ENCODE assay signal across 9 cellular contexts in genomic region chr9:113622600-113623400, GRCh38.
DNase-seq lines count a peak whose midpoint lies in the region; ATAC-seq and TF ChIP-seq lines count a peak whose summit lies in the region.
"Had no signal": no experiment of that assay in that cellular context is flagged by ENCODE, and none has a peak within 500 bp of the region (broad histone marks: within the 10 kb centered on the region; RNA-seq: fewer than 3 reads in every experiment).

No MANE protein-coding gene starts in this region.

- H3K9me2 ChIP-seq in GM23338 (ENCODE audit: insufficient read depth) = no peaks in the 10 kb centered on the region

- H3K27me3 ChIP-seq in GM23338 (ENCODE audit: insufficient read depth) = 0 out of 2 replicates have a peak, but pooled peaks cover 2% of the 10 kb centered on the region
- H3K27me3 ChIP-seq in naive thymus-derived CD4-positive, alpha-beta T cell (ENCODE audit: control insufficient read depth in 2 of 2, insufficient read depth in 2 of 2, low read length in 2 of 2) = no peaks in the 10 kb centered on the region

- 0 out of 2 replicates have a peak overlapping the region, but pooled peaks have one; percentile 47 for H3K27ac ChIP-seq in GM23338 (ENCODE audit: low read depth)
- H3K27ac ChIP-seq in naive thymus-derived CD4-positive, alpha-beta T cell (ENCODE audit: low read depth, low read length) = no peak overlapping the region

- H3K27me3 Mint-ChIP-seq in GM23338 (ENCODE audit: insufficient read depth, low read depth, poor library complexity) = peaks cover 2% of the 10 kb centered on the region
- H3K27me3 Mint-ChIP-seq in naive thymus-derived CD4-positive, alpha-beta T cell = peaks cover 0 to 5% (median 0%) of the 10 kb centered on the region in 5 donors

- peaks cover 31% of the 10 kb centered on the region for H3K4me1 ChIP-seq in GM23338 (ENCODE audit: insufficient read depth)
- H3K4me1 ChIP-seq in naive thymus-derived CD4-positive, alpha-beta T cell (ENCODE audit: control insufficient read depth in 2 of 2, insufficient read depth in 2 of 2, low read length in 2 of 2) = no peaks in the 10 kb centered on the region

- no peaks in the 10 kb centered on the region for H3F3A ChIP-seq in GM23338 (replicated peaks; ENCODE audit: low read depth)

- POLR2A ChIA-PET in naive thymus-derived CD4-positive, alpha-beta T cell (lab: Charles Lee) = no interaction called here

- peak; percentile 89 for DNase-seq in activated CD4-positive, alpha-beta T cell treated with anti-CD3 and anti-CD28 coated beads for 48 hours
- no peak for DNase-seq in activated CD4-positive, alpha-beta T cell treated with anti-CD3 and anti-CD28 coated beads for 4 hours
- DNase-seq in GM23338 (ENCODE audit: low spot score) (peak; percentile 85), MV-4-11 (lab: John Stamatoyannopoulos, UW) (peak; percentile 22), astrocyte of the spinal cord (ENCODE audit: low read depth, low spot score) (peak; percentile 97), NCI-H1105 treated with DMSO at 0.1 percent for 48 hours (lab: John Stamatoyannopoulos, UW) (no peak)
- DNase-seq in naive thymus-derived CD4-positive, alpha-beta T cell = peak in 1 of 9 donors; percentile 74
- DNase-seq: DND-41 had no signal

- H3K27ac Mint-ChIP-seq in GM23338 = peak overlapping the region; percentile 94
- peak overlapping the region in 1 of 9 donors; percentile 78 for H3K27ac Mint-ChIP-seq in naive thymus-derived CD4-positive, alpha-beta T cell

- intact Hi-C loops in naive thymus-derived CD4-positive, alpha-beta T cell (cut with micrococcal nuclease) = no loop called here

- in situ Hi-C loops in astrocyte of the spinal cord (cut with HindIII; ENCODE audit: low sequenced_read_pairs) = no loop called here

- H3K9me3 Mint-ChIP-seq in GM23338 = no peaks in the 10 kb centered on the region
- H3K9me3 Mint-ChIP-seq in naive thymus-derived CD4-positive, alpha-beta T cell = no peaks in the 10 kb centered on the region

- H4K20me1 ChIP-seq in GM23338 (replicated peaks; ENCODE audit: insufficient read depth) = no peaks in the 10 kb centered on the region

- no peak overlapping the region for H2AFZ ChIP-seq in GM23338

- no peaks in the 10 kb centered on the region for H3K9me3 ChIP-seq in naive thymus-derived CD4-positive, alpha-beta T cell (ENCODE audit: control insufficient read depth in 2 of 3, low read length in 3 of 3)

- peaks cover 44% of the 10 kb centered on the region for H3K4me1 Mint-ChIP-seq in GM23338
- peaks cover 0 to 31% (median 0%) of the 10 kb centered on the region in 7 donors for H3K4me1 Mint-ChIP-seq in naive thymus-derived CD4-positive, alpha-beta T cell

- H3K4me3 Mint-ChIP-seq in GM23338 = peak overlapping the region; percentile 40
- peak overlapping the region in 1 of 10 donors; percentile 28 for H3K4me3 Mint-ChIP-seq in naive thymus-derived CD4-positive, alpha-beta T cell

- no peaks in the 10 kb centered on the region for H3K36me3 ChIP-seq in GM23338 (ENCODE audit: insufficient read depth)
- no peaks in the 10 kb centered on the region for H3K36me3 ChIP-seq in naive thymus-derived CD4-positive, alpha-beta T cell (ENCODE audit: control insufficient read depth in 2 of 3, insufficient read depth in 3 of 3, low read length in 3 of 3)

- no peaks in the 10 kb centered on the region for H3K79me2 ChIP-seq in GM23338 (replicated peaks; ENCODE audit: insufficient read depth)

- TF ChIP-seq CTCF in GM23338 (conservative IDR thresholded peaks at IDR 0.05; ENCODE audit: low read depth in 2 of 2) (no peak), astrocyte of the spinal cord (IDR thresholded peaks at IDR 0.05; ENCODE audit: low read depth, low read length) (no peak)

- H3K4me3 ChIP-seq in GM23338 (no peak overlapping the region), astrocyte of the spinal cord (ENCODE audit: low read depth, low read length) (no peak overlapping the region)
- H3K4me3 ChIP-seq in naive thymus-derived CD4-positive, alpha-beta T cell (ENCODE audit: low read length) = no peak overlapping the region

- no peaks in the 10 kb centered on the region for H3K36me3 Mint-ChIP-seq in GM23338 (ENCODE audit: low read depth)
- no peaks in the 10 kb centered on the region for H3K36me3 Mint-ChIP-seq in naive thymus-derived CD4-positive, alpha-beta T cell

- ATAC-seq in GM23338 (peak; percentile 92), HG03097 (IDR thresholded peaks at IDR 0.05; ENCODE audit: low FRiP score, unreplicated experiment) (no peak)
- peak; percentile 42 for ATAC-seq in naive thymus-derived CD4-positive, alpha-beta T cell

- peak overlapping the region; percentile 33; the same call in 1 of the 2 replicates for H3K4me2 ChIP-seq in GM23338

- CTCF ChIA-PET in naive thymus-derived CD4-positive, alpha-beta T cell (lab: Charles Lee) = no interaction called here

TF ChIP-seq in GM23338, 12 proteins besides CTCF, POLR2A, EP300 and RAD21:
- peak; percentile 51; the same call in 1 of the 2 replicates for TF ChIP-seq CREB1 (CRISPR knock-in tag; IDR thresholded peaks at IDR 0.05; ENCODE audit: low read depth)
- TF ChIP-seq POLR2AphosphoS5 (IDR thresholded peaks at IDR 0.05; ENCODE audit: low read depth) = peak; percentile 46; the same call in 1 of the 2 replicates
- TF ChIP-seq ZNF462 (CRISPR knock-in tag; IDR thresholded peaks at IDR 0.05) = no peak

Comparison
In these comparisons a context has a peak if more than half of its experiments do, and no peak if none do; other contexts are left out.
1. DNase-seq: peak in activated CD4-positive, alpha-beta T cell treated with anti-CD3 and anti-CD28 coated beads for 48 hours (single experiment), GM23338 (single experiment), MV-4-11 (single experiment) and astrocyte of the spinal cord (single experiment); none in activated CD4-positive, alpha-beta T cell treated with anti-CD3 and anti-CD28 coated beads for 4 hours (0 of 2) and NCI-H1105 treated with DMSO at 0.1 percent for 48 hours (single experiment).